In the genomic region with DNA sequence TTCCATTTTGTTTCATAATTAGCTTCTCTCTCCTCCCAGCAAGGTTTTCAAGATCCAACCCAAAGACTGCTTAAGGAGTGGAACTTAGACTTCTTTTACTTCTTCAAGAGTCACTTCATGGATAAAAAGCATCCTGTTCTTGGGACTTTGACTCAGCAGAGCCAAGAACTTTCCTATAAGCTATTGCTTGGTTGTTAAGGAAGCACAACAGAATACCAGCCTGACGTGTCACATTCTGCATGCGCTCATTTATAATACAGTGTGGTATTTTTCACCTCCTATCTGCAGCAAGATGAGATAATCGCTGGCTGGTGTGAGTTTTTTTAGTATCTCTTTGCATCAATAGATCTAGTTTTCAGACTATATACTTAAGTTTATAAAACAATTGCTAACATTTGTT, we compare ENCODE assay signal across 16 cellular contexts.
DNase-seq lines count a peak whose midpoint lies in the region; ATAC-seq and TF ChIP-seq lines count a peak whose summit lies in the region.
"Had no signal": no experiment of that assay in that cellular context is flagged by ENCODE, and none has a peak within 500 bp of the region (broad histone marks: within the 10 kb centered on the region; RNA-seq: fewer than 3 reads in every experiment).

No MANE protein-coding gene starts in this region.

- WGBS in lung, 2 donors, result 73 to 78% methylated on average over 3 of the region's 3 CpGs

- TF ChIP-seq CTCF in AG04449 (IDR thresholded peaks at IDR 0.05; ENCODE audit: insufficient read depth, low read length, missing control alignments) (no peak), chondrocyte (IDR thresholded peaks at IDR 0.05) (no peak), lung (IDR thresholded peaks at IDR 0.05; ENCODE audit: control extremely low read depth, extremely low read depth) (no peak)

- peak overlapping the region; percentile 98 for H3K27ac Mint-ChIP-seq in chondrocyte (ENCODE audit: unreplicated experiment)
- H3K27ac Mint-ChIP-seq: activated CD4-positive, alpha-beta T cell treated with anti-CD3 and anti-CD28 coated beads, Interleukin-2, amount 10 ng/mL, durations not matched to agents 7 days and 5 days; activated T-helper 17 cell treated with anti-CD3 and anti-CD28 coated beads, Interleukin-2, amount 50 U/mL, for 72 hours; T-helper 17 cell had no signal

- peak overlapping the region; percentile 9 for H3K4me3 Mint-ChIP-seq in chondrocyte (ENCODE audit: unreplicated experiment)
- H3K4me3 Mint-ChIP-seq: activated CD4-positive, alpha-beta T cell treated with anti-CD3 and anti-CD28 coated beads, Interleukin-2, amount 10 ng/mL, durations not matched to agents 7 days and 5 days; activated T-helper 17 cell treated with anti-CD3 and anti-CD28 coated beads, Interleukin-2, amount 50 U/mL, for 72 hours; T-helper 17 cell had no signal

- ATAC-seq in lung (ENCODE audit: insufficient read depth, low FRiP score), result peak; percentile 44
- no peak for ATAC-seq in HG03045 (IDR thresholded peaks at IDR 0.05; ENCODE audit: unreplicated experiment)
- ATAC-seq: activated T-helper 17 cell treated with anti-CD3 and anti-CD28 coated beads, Interleukin-2, amount 50 U/mL, for 72 hours; T-helper 17 cell had no signal

- H3K4me1 ChIP-seq in lung (ENCODE audit: control insufficient read depth in 2 of 2, insufficient read depth in 2 of 2, low read length in 2 of 2), result peaks cover 0 to 5% of the 10 kb centered on the region in 2 donors

- peaks cover 95% of the 10 kb centered on the region for H3K4me1 Mint-ChIP-seq in chondrocyte (ENCODE audit: low read depth)
- H3K4me1 Mint-ChIP-seq: activated CD4-positive, alpha-beta T cell treated with anti-CD3 and anti-CD28 coated beads, Interleukin-2, amount 10 ng/mL, durations not matched to agents 7 days and 5 days; activated T-helper 17 cell treated with anti-CD3 and anti-CD28 coated beads, Interleukin-2, amount 50 U/mL, for 72 hours; T-helper 17 cell had no signal

- DNase-seq in AG04449 (ENCODE audit: low read depth, low spot score) (peak; percentile 53), MG63 (peak; percentile 57), chondrocyte (ENCODE audit: low spot score) (no peak), lung (ENCODE audit: low spot score) (no peak), NCI-H187 treated with DMSO at 0.1 percent for 48 hours (lab: John Stamatoyannopoulos, UW) (no peak), head of caudate nucleus (no peak), T-helper 9 cell (no peak)
- DNase-seq: activated CD4-positive, alpha-beta T cell treated with anti-CD3 and anti-CD28 coated beads, Interleukin-2, amount 10 ng/mL, durations not matched to agents 7 days and 5 days; DMS53; H7; NCI-H2227 treated with DMSO at 0.1 percent for 48 hours; OCI-M1; ovary; T-helper 17 cell had no signal

- H3K27ac ChIP-seq in lung (ENCODE audit: low read depth in 1 of 2, low read length in 1 of 2), result no peak overlapping the region
- H3K27ac ChIP-seq: ovary had no signal

- H3K4me3 ChIP-seq in AG04449 (ENCODE audit: low read depth, low read length) (no peak overlapping the region), MG63 (no peak overlapping the region), lung (no peak overlapping the region)
- H3K4me3 ChIP-seq: ovary had no signal

- POLR2A ChIA-PET in AG04449 (lab: Yijun Ruan, JAX), result no interaction called here

- H3K36me3 ChIP-seq in MG63 (no peaks in the 10 kb centered on the region; the same call in 1 of the 2 replicates), lung (ENCODE audit: control insufficient read depth in 2 of 2, insufficient read depth in 2 of 2, low read length in 2 of 2) (no peaks in the 10 kb centered on the region)
- H3K36me3 ChIP-seq: ovary had no signal

- no peaks in the 10 kb centered on the region for H3K9me3 ChIP-seq in MG63
- no peaks in the 10 kb centered on the region for H3K9me3 ChIP-seq in lung (ENCODE audit: control insufficient read depth in 2 of 2, insufficient read depth in 1 of 2, low read length in 1 of 2)
- H3K9me3 ChIP-seq: ovary had no signal

- H3K27me3 Mint-ChIP-seq in chondrocyte (ENCODE audit: low read depth), result no peaks in the 10 kb centered on the region

- intact Hi-C loops in head of caudate nucleus (cut with DNase I), result no loop called here

- H3K36me3 Mint-ChIP-seq in chondrocyte (ENCODE audit: low read depth), result peaks cover 8% of the 10 kb centered on the region

- CTCF ChIA-PET in AG04449 (lab: Yijun Ruan, JAX), result interaction anchor here (1.1 to 1.5 kb wide), 3 partner anchors 15 to 273 kb away, joined by 3 to 5 read pairs (median 4); no protein-coding TSS in a partner anchor

- H3K9me3 Mint-ChIP-seq in chondrocyte (ENCODE audit: low read depth), result no peaks in the 10 kb centered on the region
- H3K9me3 Mint-ChIP-seq: activated CD4-positive, alpha-beta T cell treated with anti-CD3 and anti-CD28 coated beads, Interleukin-2, amount 10 ng/mL, durations not matched to agents 7 days and 5 days; activated T-helper 17 cell treated with anti-CD3 and anti-CD28 coated beads, Interleukin-2, amount 50 U/mL, for 72 hours had no signal

- H3K27me3 ChIP-seq in MG63 (no peaks in the 10 kb centered on the region), lung (ENCODE audit: control insufficient read depth, insufficient read depth) (no peaks in the 10 kb centered on the region)
- H3K27me3 ChIP-seq: ovary had no signal

Comparison
In these comparisons a context has a peak if more than half of its experiments do, and no peak if none do; other contexts are left out.
1. DNase-seq: peak in AG04449 (single experiment) and MG63 (single experiment); none in chondrocyte (single experiment), lung (single experiment), NCI-H187 treated with DMSO at 0.1 percent for 48 hours (single experiment), head of caudate nucleus (0 of 42) and T-helper 9 cell (single experiment).